8 cellular contexts compared by ENCODE assay signal in the genomic region with DNA sequence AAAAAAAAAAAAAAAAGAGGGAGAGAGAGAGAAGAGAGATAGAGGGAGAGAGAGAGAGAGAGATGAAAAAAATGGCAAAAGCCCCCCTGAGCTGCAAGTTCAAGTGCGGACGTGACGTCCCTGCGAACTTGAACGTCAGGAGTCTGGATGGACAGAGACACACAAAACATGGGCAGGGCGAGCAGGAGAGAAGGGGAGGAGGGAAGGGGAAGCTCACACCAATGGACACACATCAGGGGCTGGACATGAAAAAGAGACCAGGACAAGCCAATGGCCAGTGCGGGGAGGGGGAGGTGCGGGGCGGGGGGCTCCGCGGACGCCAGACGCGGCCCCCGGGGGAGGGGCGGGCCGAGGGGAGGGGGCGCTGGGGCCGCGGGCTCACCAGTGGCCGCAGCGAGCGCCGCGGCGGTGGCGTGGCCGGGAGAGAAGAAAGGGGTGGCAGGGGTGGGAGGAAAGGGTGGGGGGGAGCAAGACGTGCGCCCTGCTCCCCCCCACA. TPM values are rescaled to one million over a fixed set of nuclear protein-coding genes. Genes with fewer than 3 reads are reported as not detected.
DNase-seq lines count a peak whose midpoint lies in the region; ATAC-seq and TF ChIP-seq lines count a peak whose summit lies in the region.

A gene (minus strand): TSS at position 159 of the 496 bp plus-strand sequence. CDS start 384 bp downstream, outside the sequence.

- DNase-seq in activated T-cell treated with anti-CD3 and anti-CD28 coated beads, Interleukin-2, amount 50 U/mL, for 4 hours = no peak
- DNase-seq in activated T-cell treated with anti-CD3 and anti-CD28 coated beads, Interleukin-2, amount 50 U/mL, for 48 hours = no peak
- DNase-seq in M059J (ENCODE audit: low read depth) = peak; percentile 56
- DNase-seq in SHP77 treated with DMSO at 0.1 percent for 48 hours (lab: John Stamatoyannopoulos, UW) = peak; percentile 63
- DNase-seq in dorsolateral prefrontal cortex = peak in 1 of 10 donors; percentile 71
- DNase-seq in lung (ENCODE audit: low spot score) = peak; percentile 75
- no peak for DNase-seq in tibial nerve (ENCODE audit: low spot score in 2 of 2)

- H3K36me3 Mint-ChIP-seq in activated T-cell treated with anti-CD3 and anti-CD28 coated beads, Interleukin-2, amount 50 U/mL, for 4 hours (ENCODE audit: insufficient read depth) = peaks cover 2% of the 10 kb centered on the region

- peak within 1 kb of the TSS; percentile 84 for H3K4me3 Mint-ChIP-seq in activated T-cell treated with anti-CD3 and anti-CD28 coated beads, Interleukin-2, amount 50 U/mL, for 4 hours

- intact Hi-C loops in dorsolateral prefrontal cortex (cut with DNase I) = loop anchor here (5.0 to 10.0 kb wide), 2 partner anchors 1789 to 1976 kb away; no protein-coding TSS in a partner anchor

- H3K4me1 Mint-ChIP-seq in activated T-cell treated with anti-CD3 and anti-CD28 coated beads, Interleukin-2, amount 50 U/mL, for 4 hours (ENCODE audit: low read depth) = peaks cover 50% of the 10 kb centered on the region

- H3K27me3 ChIP-seq in dorsolateral prefrontal cortex = peaks cover 0 to 62% (median 10%) of the 10 kb centered on the region in 45 donors
- peaks cover 2% of the 10 kb centered on the region for H3K27me3 ChIP-seq in lung (ENCODE audit: control insufficient read depth, insufficient read depth)
- peaks cover 5 to 97% of the 10 kb centered on the region in 2 donors for H3K27me3 ChIP-seq in tibial nerve

- no peak for TF ChIP-seq EP300 in tibial nerve (IDR thresholded peaks at IDR 0.05)

- no peak for TF ChIP-seq POLR2A in tibial nerve (IDR thresholded peaks at IDR 0.05)

- peaks cover 3% of the 10 kb centered on the region for H3K9me3 Mint-ChIP-seq in activated T-cell treated with anti-CD3 and anti-CD28 coated beads, Interleukin-2, amount 50 U/mL, for 4 hours

- 0 to 1% methylated on average over 8 to 30 of the region's 30 CpGs for WGBS in lung, 2 donors
- 0 to 1% methylated on average over 27 to 28 of the region's 30 CpGs for WGBS in tibial nerve, 2 donors

- TF ChIP-seq CTCF in dorsolateral prefrontal cortex (IDR thresholded peaks at IDR 0.05 in 54 of 56, conservative IDR thresholded peaks at IDR 0.05 in 2 of 56; ENCODE audit: low read depth in 1 of 56, partially characterized antibody in 56 of 56) = no peak
- no peak for TF ChIP-seq CTCF in lung (IDR thresholded peaks at IDR 0.05; ENCODE audit: control extremely low read depth, extremely low read depth)
- no peak for TF ChIP-seq CTCF in tibial nerve (IDR thresholded peaks at IDR 0.05)

- H3K36me3 ChIP-seq in lung (ENCODE audit: control insufficient read depth in 2 of 2, insufficient read depth in 2 of 2, low read length in 2 of 2) = no peaks in the 10 kb centered on the region
- H3K36me3 ChIP-seq in tibial nerve = no peaks in the 10 kb centered on the region

- H3K4me3 ChIP-seq in dorsolateral prefrontal cortex (peak within 1 kb of the TSS; percentile 48 to 91 (median 76)), lung (peak within 1 kb of the TSS; percentile 36), tibial nerve (peak within 1 kb of the TSS; percentile 35 to 59 (median 55))

- no peak for ATAC-seq in activated T-cell treated with anti-CD3 and anti-CD28 coated beads, Interleukin-2, amount 50 U/mL, for 4 hours
- ATAC-seq in lung (ENCODE audit: insufficient read depth, low FRiP score) (no peak), GM21515 (IDR thresholded peaks at IDR 0.05; ENCODE audit: unreplicated experiment) (no peak)

- H3K4me1 ChIP-seq in lung (ENCODE audit: control insufficient read depth in 2 of 2, insufficient read depth in 2 of 2, low read length in 2 of 2) (peaks cover 0 to 25% of the 10 kb centered on the region in 2 donors), tibial nerve (peaks cover 0 to 88% (median 43%) of the 10 kb centered on the region in 4 donors)

- H3K27me3 Mint-ChIP-seq in activated T-cell treated with anti-CD3 and anti-CD28 coated beads, Interleukin-2, amount 50 U/mL, for 4 hours (ENCODE audit: low read depth) = peaks cover 67% of the 10 kb centered on the region

- H3K9me3 ChIP-seq in lung (ENCODE audit: control insufficient read depth in 2 of 2, insufficient read depth in 1 of 2, low read length in 1 of 2) (no peaks in the 10 kb centered on the region), tibial nerve (no peaks in the 10 kb centered on the region)

- H3K27ac ChIP-seq in dorsolateral prefrontal cortex (peak within 1 kb of the TSS in 55 of 59 donors; percentile 32 to 89 (median 75)), lung (ENCODE audit: low read depth in 1 of 2, low read length in 1 of 2) (peak within 1 kb of the TSS in 1 of 2 donors; percentile 74), tibial nerve (peak within 1 kb of the TSS in 1 of 4 donors; percentile 69)

RNA-seq across cellular contexts. Expression of the gene that starts here (rescaled TPM):
- 1 to 10 TPM in 1 of 3 donors, under 1 TPM in 2; 0.38 to 2.6 (median 0.87) TPM for total RNA-seq in activated T-cell treated with anti-CD3 and anti-CD28 coated beads, Interleukin-2, amount 50 U/mL, for 4 hours
- total RNA-seq in M059J (2014; rRNA removed; shearing (Covaris generic)) = under 0.01 TPM in 1 of 2 replicates, not detected in the other
- total RNA-seq in dorsolateral prefrontal cortex (100 to 1,000 TPM in 76 of 120 experiments, 10 to 100 TPM in 44; 33.4 to 157 (median 108) TPM), lung (10 to 100 TPM in 1 of 2 donors, 1 to 10 TPM in 1; 7.6 to 21.1 TPM), tibial nerve (under 1 TPM in 1 of 4 donors, not detected in 3; 0.22 TPM)
- 1 to 10 TPM; 1.5 to 1.8 TPM for polyA plus RNA-seq in lung

Comparison
In these comparisons a context has a peak if more than half of its experiments do, and no peak if none do; other contexts are left out.
1. Peak in DNase-seq in M059J; RNA of the gene not detected or under 1 TPM.
2. DNase-seq: peak in SHP77 treated with DMSO at 0.1 percent for 48 hours (single experiment) and lung (single experiment); none in activated T-cell treated with anti-CD3 and anti-CD28 coated beads, Interleukin-2, amount 50 U/mL, for 4 hours (single experiment), activated T-cell treated with anti-CD3 and anti-CD28 coated beads, Interleukin-2, amount 50 U/mL, for 48 hours (0 of 2) and tibial nerve (0 of 2).
3. Peak in every context shown above with its lines, with median percentiles within 50 percentile points of each other: H3K4me3 ChIP-seq.